Comparison of ENCODE assay signal across 14 cellular contexts in genomic region chr3:64838150-64838735, GRCh38.
"Had no signal": no experiment of that assay in that cellular context is flagged by ENCODE, and none has a peak within 500 bp of the region (broad histone marks: within the 10 kb centered on the region; RNA-seq: fewer than 3 reads in every experiment).

No MANE protein-coding gene starts in this region.

- H3K9me3 Mint-ChIP-seq: activated naive CD8-positive, alpha-beta T cell treated with anti-CD3 and anti-CD28 coated beads for 36 hours; WTC11 had no signal

- H3K27ac ChIP-seq: cardiac muscle cell had no signal

- H3K27ac Mint-ChIP-seq: activated CD4-positive, alpha-beta memory T cell treated with anti-CD3 and anti-CD28 coated beads, Interleukin-2, amount 10 ng/mL, durations not matched to agents 7 days and 5 days; activated CD4-positive, alpha-beta T cell treated with anti-CD3 and anti-CD28 coated beads for 36 hours; activated CD8-positive, alpha-beta memory T cell treated with anti-CD3 and anti-CD28 coated beads, Interleukin-2, amount 10 ng/mL, durations not matched to agents 7 days and 5 days; activated naive CD8-positive, alpha-beta T cell treated with anti-CD3 and anti-CD28 coated beads for 36 hours; effector memory CD8-positive, alpha-beta T cell; immature natural killer cell; naive thymus-derived CD8-positive, alpha-beta T cell; stimulated activated naive B cell treated with anti-CD40 and anti-IgM and Interleukin-4, amounts not matched to agents 10 μg/mL and 1 μg/mL and 100 μg/mL, for 72 hours; WTC11 had no signal

- H3K4me3 ChIP-seq: cardiac muscle cell, thoracic aorta had no signal

- DNase-seq: activated CD4-positive, alpha-beta memory T cell treated with anti-CD3 and anti-CD28 coated beads, Interleukin-2, amount 10 ng/mL, durations not matched to agents 7 days and 5 days; activated CD4-positive, alpha-beta T cell treated with anti-CD3 and anti-CD28 coated beads for 36 hours; activated CD8-positive, alpha-beta memory T cell treated with anti-CD3 and anti-CD28 coated beads, Interleukin-2, amount 10 ng/mL, durations not matched to agents 7 days and 5 days; activated naive CD8-positive, alpha-beta T cell treated with anti-CD3 and anti-CD28 coated beads for 36 hours; amniotic stem cell; effector memory CD8-positive, alpha-beta T cell; immature natural killer cell; mesenchymal stem cell; naive thymus-derived CD8-positive, alpha-beta T cell; posterior cingulate gyrus; stimulated activated naive B cell treated with anti-CD40 and anti-IgM and Interleukin-4, amounts not matched to agents 10 μg/mL and 1 μg/mL and 100 μg/mL, for 72 hours had no signal

- H3K9me3 ChIP-seq: thoracic aorta had no signal

- H3K4me3 Mint-ChIP-seq: activated CD4-positive, alpha-beta memory T cell treated with anti-CD3 and anti-CD28 coated beads, Interleukin-2, amount 10 ng/mL, durations not matched to agents 7 days and 5 days; activated CD4-positive, alpha-beta T cell treated with anti-CD3 and anti-CD28 coated beads for 36 hours; activated CD8-positive, alpha-beta memory T cell treated with anti-CD3 and anti-CD28 coated beads, Interleukin-2, amount 10 ng/mL, durations not matched to agents 7 days and 5 days; activated naive CD8-positive, alpha-beta T cell treated with anti-CD3 and anti-CD28 coated beads for 36 hours; effector memory CD8-positive, alpha-beta T cell; immature natural killer cell; naive thymus-derived CD8-positive, alpha-beta T cell; stimulated activated naive B cell treated with anti-CD40 and anti-IgM and Interleukin-4, amounts not matched to agents 10 μg/mL and 1 μg/mL and 100 μg/mL, for 72 hours; WTC11 had no signal

- H3K36me3 Mint-ChIP-seq: activated CD8-positive, alpha-beta memory T cell treated with anti-CD3 and anti-CD28 coated beads, Interleukin-2, amount 10 ng/mL, durations not matched to agents 7 days and 5 days; activated naive CD8-positive, alpha-beta T cell treated with anti-CD3 and anti-CD28 coated beads for 36 hours; immature natural killer cell; naive thymus-derived CD8-positive, alpha-beta T cell; stimulated activated naive B cell treated with anti-CD40 and anti-IgM and Interleukin-4, amounts not matched to agents 10 μg/mL and 1 μg/mL and 100 μg/mL, for 72 hours; WTC11 had no signal

- H3K4me1 Mint-ChIP-seq: activated CD4-positive, alpha-beta memory T cell treated with anti-CD3 and anti-CD28 coated beads, Interleukin-2, amount 10 ng/mL, durations not matched to agents 7 days and 5 days; activated CD4-positive, alpha-beta T cell treated with anti-CD3 and anti-CD28 coated beads for 36 hours; activated CD8-positive, alpha-beta memory T cell treated with anti-CD3 and anti-CD28 coated beads, Interleukin-2, amount 10 ng/mL, durations not matched to agents 7 days and 5 days; activated naive CD8-positive, alpha-beta T cell treated with anti-CD3 and anti-CD28 coated beads for 36 hours; immature natural killer cell; naive thymus-derived CD8-positive, alpha-beta T cell; stimulated activated naive B cell treated with anti-CD40 and anti-IgM and Interleukin-4, amounts not matched to agents 10 μg/mL and 1 μg/mL and 100 μg/mL, for 72 hours had no signal

- H3K27me3 Mint-ChIP-seq: activated CD4-positive, alpha-beta memory T cell treated with anti-CD3 and anti-CD28 coated beads, Interleukin-2, amount 10 ng/mL, durations not matched to agents 7 days and 5 days; activated CD4-positive, alpha-beta T cell treated with anti-CD3 and anti-CD28 coated beads for 36 hours; activated CD8-positive, alpha-beta memory T cell treated with anti-CD3 and anti-CD28 coated beads, Interleukin-2, amount 10 ng/mL, durations not matched to agents 7 days and 5 days; activated naive CD8-positive, alpha-beta T cell treated with anti-CD3 and anti-CD28 coated beads for 36 hours; effector memory CD8-positive, alpha-beta T cell; naive thymus-derived CD8-positive, alpha-beta T cell; stimulated activated naive B cell treated with anti-CD40 and anti-IgM and Interleukin-4, amounts not matched to agents 10 μg/mL and 1 μg/mL and 100 μg/mL, for 72 hours had no signal

- H3K36me3 ChIP-seq: cardiac muscle cell, thoracic aorta had no signal

- H3K27me3 ChIP-seq: cardiac muscle cell had no signal

- ATAC-seq: activated CD4-positive, alpha-beta T cell treated with anti-CD3 and anti-CD28 coated beads for 36 hours; activated CD8-positive, alpha-beta memory T cell treated with anti-CD3 and anti-CD28 coated beads, Interleukin-2, amount 10 ng/mL, durations not matched to agents 7 days and 5 days; effector memory CD8-positive, alpha-beta T cell; naive thymus-derived CD8-positive, alpha-beta T cell; stimulated activated naive B cell treated with anti-CD40 and anti-IgM and Interleukin-4, amounts not matched to agents 10 μg/mL and 1 μg/mL and 100 μg/mL, for 72 hours; WTC11 had no signal
